ENCODE assay signal across 16 cellular contexts in genomic region chr14:58566979-58567378, GRCh38.
DNase-seq lines count a peak whose midpoint lies in the region; ATAC-seq and TF ChIP-seq lines count a peak whose summit lies in the region.
"Had no signal": no experiment of that assay in that cellular context is flagged by ENCODE, and none has a peak within 500 bp of the region (broad histone marks: within the 10 kb centered on the region; RNA-seq: fewer than 3 reads in every experiment).

No MANE protein-coding gene starts in this region.

- H3K79me2 ChIP-seq in KMS-11 (ENCODE audit: insufficient read depth, low read depth): no peaks in the 10 kb centered on the region

- H3K27me3 ChIP-seq in KMS-11 (ENCODE audit: insufficient read depth, low read depth) (no peaks in the 10 kb centered on the region), colonic mucosa (no peaks in the 10 kb centered on the region)
- H3K27me3 ChIP-seq: BE2C had no signal

- intact Hi-C loops in colonic mucosa (cut with DNase I): no loop called here

- H3K4me1 Mint-ChIP-seq in T-helper 17 cell: peaks cover 6% of the 10 kb centered on the region
- peaks cover 4% of the 10 kb centered on the region for H3K4me1 Mint-ChIP-seq in activated CD8-positive, alpha-beta memory T cell treated with anti-CD3 and anti-CD28 coated beads, Interleukin-2, amount 10 ng/mL, durations not matched to agents 7 days and 5 days

- no peaks in the 10 kb centered on the region for H3K36me3 Mint-ChIP-seq in T-helper 17 cell (ENCODE audit: low read depth)
- no peaks in the 10 kb centered on the region for H3K36me3 Mint-ChIP-seq in activated CD8-positive, alpha-beta memory T cell treated with anti-CD3 and anti-CD28 coated beads, Interleukin-2, amount 10 ng/mL, durations not matched to agents 7 days and 5 days

- H3K9me3 ChIP-seq in T-helper 17 cell (ENCODE audit: control insufficient read depth, low read length, poor library complexity, severe bottlenecking): no peaks in the 10 kb centered on the region
- H3K9me3 ChIP-seq in colonic mucosa: no peaks in the 10 kb centered on the region
- H3K9me3 ChIP-seq: BE2C had no signal

- no peak for TF ChIP-seq CTCF in GM12865 (IDR thresholded peaks at IDR 0.05; ENCODE audit: insufficient read depth, low read depth, low read length, missing control alignments)
- no peak for TF ChIP-seq CTCF in KMS-11 (conservative IDR thresholded peaks at IDR 0.05; ENCODE audit: low read depth, low read length)
- TF ChIP-seq CTCF in colonic mucosa (IDR thresholded peaks at IDR 0.05): no peak

- no peaks in the 10 kb centered on the region for H3K4me1 ChIP-seq in KMS-11 (ENCODE audit: low read depth, poor library complexity, severe bottlenecking)
- H3K4me1 ChIP-seq in colonic mucosa: no peaks in the 10 kb centered on the region
- H3K4me1 ChIP-seq: BE2C had no signal

- DNase-seq in GM12865 (ENCODE audit: low read depth) (peak; percentile 2), T-helper 17 cell (no peak), pons (ENCODE audit: low spot score) (peak; percentile 33), kidney tubule cell (ENCODE audit: low spot score) (no peak), colonic mucosa (no peak)
- no peak for DNase-seq in activated CD8-positive, alpha-beta memory T cell treated with anti-CD3 and anti-CD28 coated beads, Interleukin-2, amount 10 ng/mL, durations not matched to agents 7 days and 5 days
- DNase-seq: BE2C; CD8-positive, alpha-beta T cell; COR-L47; DMS153; DND-41; GDM1; GM23248 had no signal

- H3K4me3 Mint-ChIP-seq in T-helper 17 cell: no peak overlapping the region
- H3K4me3 Mint-ChIP-seq in activated CD8-positive, alpha-beta memory T cell treated with anti-CD3 and anti-CD28 coated beads, Interleukin-2, amount 10 ng/mL, durations not matched to agents 7 days and 5 days: no peak overlapping the region
- H3K4me3 Mint-ChIP-seq: CD8-positive, alpha-beta T cell; IgD-negative memory B cell had no signal

- no peak for ATAC-seq in T-helper 17 cell
- ATAC-seq in activated CD8-positive, alpha-beta memory T cell treated with anti-CD3 and anti-CD28 coated beads, Interleukin-2, amount 10 ng/mL, durations not matched to agents 7 days and 5 days: no peak
- ATAC-seq: CD8-positive, alpha-beta T cell had no signal

- no peaks in the 10 kb centered on the region for H3K36me3 ChIP-seq in KMS-11 (ENCODE audit: insufficient read depth)
- no peaks in the 10 kb centered on the region for H3K36me3 ChIP-seq in colonic mucosa
- H3K36me3 ChIP-seq: BE2C had no signal

- H3K9me3 Mint-ChIP-seq in activated CD8-positive, alpha-beta memory T cell treated with anti-CD3 and anti-CD28 coated beads, Interleukin-2, amount 10 ng/mL, durations not matched to agents 7 days and 5 days (ENCODE audit: low read depth): no peaks in the 10 kb centered on the region
- H3K9me3 Mint-ChIP-seq: CD8-positive, alpha-beta T cell had no signal

- H3K4me3 ChIP-seq in GM12865 (ENCODE audit: low read depth, low read length): no peak overlapping the region
- H3K4me3 ChIP-seq in KMS-11 (IDR thresholded peaks at IDR 0.05; ENCODE audit: insufficient read depth, low read depth, low read length): no peak overlapping the region
- no peak overlapping the region for H3K4me3 ChIP-seq in colonic mucosa
- H3K4me3 ChIP-seq: GM23248 had no signal

- peak overlapping the region; percentile 26; the same call in 1 of the 2 replicates for H2AFZ ChIP-seq in KMS-11 (ENCODE audit: low read depth)
- H2AFZ ChIP-seq: GM23248 had no signal

- CTCF ChIA-PET in activated CD8-positive, alpha-beta memory T cell treated with anti-CD3 and anti-CD28 coated beads, Interleukin-2, amount 10 ng/mL, durations not matched to agents 7 days and 5 days (lab: Charles Lee): no interaction called here

- no peak overlapping the region for H3K4me2 ChIP-seq in KMS-11

- no peaks in the 10 kb centered on the region for H4K20me1 ChIP-seq in KMS-11 (ENCODE audit: insufficient read depth)

- no peaks in the 10 kb centered on the region for H3K27me3 Mint-ChIP-seq in T-helper 17 cell
- H3K27me3 Mint-ChIP-seq in activated CD8-positive, alpha-beta memory T cell treated with anti-CD3 and anti-CD28 coated beads, Interleukin-2, amount 10 ng/mL, durations not matched to agents 7 days and 5 days: no peaks in the 10 kb centered on the region
- H3K27me3 Mint-ChIP-seq: IgD-negative memory B cell had no signal

- H3K9ac ChIP-seq in KMS-11 (no peak overlapping the region), colonic mucosa (ENCODE audit: low read depth in 2 of 2, low read length in 2 of 2) (no peak overlapping the region)
- H3K9ac ChIP-seq: GM23248 had no signal

- H3K27ac Mint-ChIP-seq in T-helper 17 cell: peak overlapping the region; percentile 32
- H3K27ac Mint-ChIP-seq in activated CD8-positive, alpha-beta memory T cell treated with anti-CD3 and anti-CD28 coated beads, Interleukin-2, amount 10 ng/mL, durations not matched to agents 7 days and 5 days: no peak overlapping the region
- H3K27ac Mint-ChIP-seq: CD8-positive, alpha-beta T cell had no signal

- H3K27ac ChIP-seq in KMS-11: no peak overlapping the region
- H3K27ac ChIP-seq in colonic mucosa: no peak overlapping the region
- H3K27ac ChIP-seq: C4-2B, GM23248 had no signal

Comparison
In these comparisons a context has a peak if more than half of its experiments do, and no peak if none do; other contexts are left out.
1. DNase-seq: peak in GM12865 (single experiment) and pons (single experiment); none in T-helper 17 cell (0 of 3), kidney tubule cell (single experiment), activated CD8-positive, alpha-beta memory T cell treated with anti-CD3 and anti-CD28 coated beads, Interleukin-2, amount 10 ng/mL, durations not matched to agents 7 days and 5 days (single experiment) and colonic mucosa (single experiment).